33 cellular contexts compared by ENCODE assay signal in genomic region chr9:16904655-16905054, GRCh38. TPM values are rescaled to one million over a fixed set of nuclear protein-coding genes. Genes with fewer than 3 reads are reported as not detected.
"Had no signal": no experiment of that assay in that cellular context is flagged by ENCODE, and none has a peak within 500 bp of the region (broad histone marks: within the 10 kb centered on the region; RNA-seq: fewer than 3 reads in every experiment).

No MANE protein-coding gene starts in this region.

- H3K27ac ChIP-seq: PC-9, SJSA1 had no signal

- H3K4me1 ChIP-seq: SJSA1 had no signal

- H3K4me3 ChIP-seq: PC-9, SJSA1 had no signal

- DNase-seq: Karpas-422, MM.1S, MV-4-11, NCI-H1092, NCI-H1105, NCI-H1417 treated with DMSO at 0.1 percent for 48 hours, NCI-H1436 treated with DMSO at 0.1 percent for 48 hours, NCI-H1694, NCI-H187, NCI-H1930, NCI-H2029 treated with DMSO at 0.1 percent for 48 hours, NCI-H2081 treated with DMSO at 0.1 percent for 48 hours, NCI-H2107, NCI-H2171, NCI-H226, NCI-H446 treated with DMSO at 0.1 percent for 48 hours, NCI-H510A, NCI-H524, NCI-H526, NCI-H69, NCI-H748 treated with DMSO at 0.1 percent for 48 hours, NCI-H82, PC-9, Right ventricle myocardium superior, SHP77 treated with DMSO at 0.1 percent for 48 hours, SK-N-SH, SW 1271, T-helper 1 cell had no signal

- H3K36me3 ChIP-seq: SJSA1 had no signal

- H3K27me3 ChIP-seq: SJSA1 had no signal

- FAIRE-seq: RCC 7860 had no signal

- H2AFZ ChIP-seq: PC-9 had no signal

- H3K4me2 ChIP-seq: PC-9, SK-N-SH had no signal

- ATAC-seq: Panc1 had no signal

- H3K9me3 ChIP-seq: SJSA1, SK-N-SH had no signal

- H3K9ac ChIP-seq: SK-N-SH had no signal

RNA-seq across cellular contexts. Expression of gene BNC2, which starts 34.2 kb away (rescaled TPM):
- total RNA-seq: MCF 10A, OCI-LY7 had no signal
